Comparison of ENCODE assay signal across 18 cellular contexts in genomic region chr6:112227992-112228391, GRCh38. TPM values are rescaled to one million over a fixed set of nuclear protein-coding genes. Genes with fewer than 3 reads are reported as not detected.
A peak's percentile ranks its signal among the peaks of the same experiment; 100 is the strongest.
DNase-seq lines count a peak whose midpoint lies in the region; ATAC-seq, FAIRE-seq and TF ChIP-seq lines count a peak whose summit lies in the region.
"Had no signal": no experiment of that assay in that cellular context is flagged by ENCODE, and none has a peak within 500 bp of the region (broad histone marks: within the 10 kb centered on the region; RNA-seq: fewer than 3 reads in every experiment).

No MANE protein-coding gene starts in this region.

- in situ Hi-C loops in HepG2 (cut with HindIII; ENCODE audit: extremely low pct_ligation_motif_present, low pct_unique_long_range_greater_than_20kb) (no loop called here), gastrocnemius medialis (cut with MboI; ENCODE audit: low sequenced_read_pairs in 4 of 4) (no loop called here)

- H3K4me1 ChIP-seq in HepG2 (ENCODE audit: insufficient read depth, low read length) (no peaks in the 10 kb centered on the region), gastrocnemius medialis (peaks cover 2 to 26% of the 10 kb centered on the region in 2 donors)
- H3K4me1 ChIP-seq: BLaER1 had no signal

- TF ChIP-seq EP300 in HepG2 (IDR thresholded peaks at IDR 0.05; ENCODE audit: low read depth in 2 of 2, low read length in 2 of 2) (no peak), HepG2 (CRISPR knock-in tag; IDR thresholded peaks at IDR 0.05; ENCODE audit: borderline replicate concordance) (no peak)

- H3K9ac ChIP-seq in HepG2 (ENCODE audit: insufficient read depth, low read depth, low read length) = no peak overlapping the region
- H3K9ac ChIP-seq: BLaER1 had no signal

- peaks cover 28% of the 10 kb centered on the region for H3K4me1 Mint-ChIP-seq in chondrocyte (ENCODE audit: low read depth)
- H3K4me1 Mint-ChIP-seq: activated CD4-positive, alpha-beta T cell treated with anti-CD3 and anti-CD28 coated beads, Interleukin-2, amount 10 ng/mL, durations not matched to agents 7 days and 5 days had no signal

- WGBS in HepG2 (ENCODE audit: low lambda C conversion rate) = 0% methylated on average over 1 of the region's 1 CpG

- H3K27me3 Mint-ChIP-seq in chondrocyte (ENCODE audit: low read depth) = no peaks in the 10 kb centered on the region

- peak; percentile 53 for ATAC-seq in Right ventricle myocardium inferior
- ATAC-seq in HepG2 = no peak
- ATAC-seq in gastrocnemius medialis = no peak
- ATAC-seq in GM19452 (IDR thresholded peaks at IDR 0.05; ENCODE audit: unreplicated experiment) = no peak
- ATAC-seq in GM21367 (IDR thresholded peaks at IDR 0.05; ENCODE audit: unreplicated experiment) = no peak
- ATAC-seq: stimulated activated naive CD8-positive, alpha-beta T cell treated with anti-CD3 and anti-CD28 coated beads, Interleukin-15, Interleukin-2, amounts not matched to agents 100 U/mL and 50 U/mL, for 24 hours had no signal

- POLR2A ChIA-PET in HepG2 (lab: Yijun Ruan, JAX) = no interaction called here

- no peak for TF ChIP-seq RAD21 in HepG2 (CRISPR knock-in tag; IDR thresholded peaks at IDR 0.05)

- H3K79me2 ChIP-seq in HepG2 (ENCODE audit: insufficient read depth, low read length) = no peaks in the 10 kb centered on the region

- H2AFZ ChIP-seq in HepG2 (ENCODE audit: low read length) = no peak overlapping the region

- H3K27me3 ChIP-seq in HepG2 (ENCODE audit: control insufficient read depth in 1 of 2, insufficient read depth in 2 of 2, low read length in 2 of 2) (no peaks in the 10 kb centered on the region), gastrocnemius medialis (no peaks in the 10 kb centered on the region)
- H3K27me3 ChIP-seq: BLaER1, Peyer's patch had no signal

- peaks cover 2% of the 10 kb centered on the region for H3K36me3 Mint-ChIP-seq in chondrocyte (ENCODE audit: low read depth)

- no peak for FAIRE-seq in HepG2 (lab: Jason Lieb, UNC)
- FAIRE-seq: kidney had no signal

- H3K27ac ChIP-seq in HepG2 (ENCODE audit: extremely low read length, insufficient read depth, low read length) (no peak overlapping the region), gastrocnemius medialis (peak overlapping the region in 3 of 4 donors; percentile 44 to 53 (median 50))
- H3K27ac ChIP-seq: BLaER1 had no signal

- no peak for DNase-seq in Right ventricle myocardium inferior (ENCODE audit: missing footprints)
- no peak for DNase-seq in cardiac septum (ENCODE audit: low spot score)
- no peak for DNase-seq in HepG2 (ENCODE audit: low spot score)
- DNase-seq in gastrocnemius medialis = no peak
- no peak for DNase-seq in chondrocyte (ENCODE audit: low spot score)
- no peak for DNase-seq in AG08395 (ENCODE audit: low spot score)
- DNase-seq: activated CD4-positive, alpha-beta T cell treated with anti-CD3 and anti-CD28 coated beads, Interleukin-2, amount 10 ng/mL, durations not matched to agents 7 days and 5 days; activated gamma-delta T cell; Calu3; central memory CD4-positive, alpha-beta T cell; hippocampal formation; kidney; NCI-H1436 treated with DMSO at 0.1 percent for 48 hours; Peyer's patch; stimulated activated naive CD8-positive, alpha-beta T cell treated with anti-CD3 and anti-CD28 coated beads, Interleukin-15, Interleukin-2, amounts not matched to agents 100 U/mL and 50 U/mL, for 24 hours had no signal

- intact Hi-C loops in Right ventricle myocardium inferior (cut with DNase I) = no loop called here
- intact Hi-C loops in cardiac septum (cut with DNase I) = no loop called here
- intact Hi-C loops in HepG2 (cut with micrococcal nuclease; ENCODE audit: unreplicated experiment) = no loop called here
- intact Hi-C loops in gastrocnemius medialis (cut with DNase I; ENCODE audit: low total_unique reads) = no loop called here

- no peaks in the 10 kb centered on the region for H3K36me3 ChIP-seq in HepG2 (replicated peaks in 1 of 2; ENCODE audit: control insufficient read depth in 1 of 2, insufficient read depth in 2 of 2, low read length in 2 of 2)
- H3K36me3 ChIP-seq in gastrocnemius medialis = no peaks in the 10 kb centered on the region
- H3K36me3 ChIP-seq: BLaER1, Peyer's patch had no signal

- no peak for TF ChIP-seq POLR2A in HepG2 (IDR thresholded peaks at IDR 0.05; ENCODE audit: insufficient read depth in 1 of 2, low read depth in 2 of 2, low read length in 2 of 2)
- TF ChIP-seq POLR2A in gastrocnemius medialis (IDR thresholded peaks at IDR 0.05) = no peak

- no peak overlapping the region for H3K4me3 Mint-ChIP-seq in chondrocyte (ENCODE audit: unreplicated experiment)
- H3K4me3 Mint-ChIP-seq: activated CD4-positive, alpha-beta T cell treated with anti-CD3 and anti-CD28 coated beads, Interleukin-2, amount 10 ng/mL, durations not matched to agents 7 days and 5 days had no signal

- H3K9me3 Mint-ChIP-seq in chondrocyte (ENCODE audit: low read depth) = no peaks in the 10 kb centered on the region
- H3K9me3 Mint-ChIP-seq: activated CD4-positive, alpha-beta T cell treated with anti-CD3 and anti-CD28 coated beads, Interleukin-2, amount 10 ng/mL, durations not matched to agents 7 days and 5 days had no signal

- H4K20me1 ChIP-seq in HepG2 (ENCODE audit: insufficient read depth, low read length) = no peaks in the 10 kb centered on the region
- H4K20me1 ChIP-seq: BLaER1 had no signal

- no peak overlapping the region for H3K4me2 ChIP-seq in HepG2 (ENCODE audit: low read depth, low read length)
- H3K4me2 ChIP-seq: BLaER1 had no signal

- no peak for TF ChIP-seq CTCF in HepG2 (CRISPR knock-in tag; IDR thresholded peaks at IDR 0.05)
- TF ChIP-seq CTCF in gastrocnemius medialis (IDR thresholded peaks at IDR 0.05 in 4 of 5, conservative IDR thresholded peaks at IDR 0.05 in 1 of 5) = no peak
- no peak for TF ChIP-seq CTCF in chondrocyte (IDR thresholded peaks at IDR 0.05)

- H3K4me3 ChIP-seq in HepG2 (replicated peaks in 1 of 3; ENCODE audit: insufficient read depth in 1 of 3, low read depth in 2 of 3, low read length in 3 of 3) (no peak overlapping the region), gastrocnemius medialis (no peak overlapping the region)
- H3K4me3 ChIP-seq: BLaER1, Peyer's patch had no signal

- H3K9me3 ChIP-seq in HepG2 (ENCODE audit: low read length) (no peaks in the 10 kb centered on the region), gastrocnemius medialis (no peaks in the 10 kb centered on the region)
- H3K9me3 ChIP-seq: BLaER1, Peyer's patch had no signal

- BruUV-seq in HepG2 (replicated peaks; lab: Mats Ljungman, UMichigan) = no TSS peak

- no peak overlapping the region for H3K27ac Mint-ChIP-seq in chondrocyte (ENCODE audit: unreplicated experiment)
- H3K27ac Mint-ChIP-seq: activated CD4-positive, alpha-beta T cell treated with anti-CD3 and anti-CD28 coated beads, Interleukin-2, amount 10 ng/mL, durations not matched to agents 7 days and 5 days had no signal

- CTCF ChIA-PET in HepG2 (lab: Yijun Ruan, JAX; ENCODE audit: low intra/inter-chr PET ratio, low total read pairs) = no interaction called here

TF ChIP-seq in HepG2, 621 proteins besides CTCF, POLR2A, EP300 and RAD21 (continues in another document):
- TF ChIP-seq ZKSCAN8 (CRISPR knock-in tag; IDR thresholded peaks at IDR 0.05; ENCODE audit: borderline replicate concordance) = no peak
- TF ChIP-seq MAFK (conservative IDR thresholded peaks at IDR 0.05 in 1 of 2, IDR thresholded peaks at IDR 0.05 in 1 of 2; ENCODE audit: low read length in 2 of 2) = no peak
- TF ChIP-seq TBL1XR1 (IDR thresholded peaks at IDR 0.05; ENCODE audit: borderline replicate concordance, low read length, partially characterized antibody) = no peak
- no peak for TF ChIP-seq PAF1 (CRISPR knock-in tag; IDR thresholded peaks at IDR 0.05)
- peak; percentile 79; the same call in 1 of the 2 replicates for TF ChIP-seq CEBPB (IDR thresholded peaks at IDR 0.05; ENCODE audit: borderline replicate concordance, low read depth, low read length)

RNA-seq across cellular contexts. Expression of gene LAMA4, which starts 26.4 kb away (rescaled TPM):
- total RNA-seq in Right ventricle myocardium inferior (83.0 TPM), cardiac septum (93.9 TPM), HepG2 (2016; rRNA removed; fragmentation: Illumina TruSeq; extraction: Trizol) (not detected in 2 replicates), gastrocnemius medialis (10 to 100 TPM in 1 of 4 donors, 1 to 10 TPM in 3; 4.4 to 19.1 (median 7.4) TPM), chondrocyte (55.2 to 115 TPM (median 102 TPM) in 3 replicates)
- not detected in 2 replicates for total RNA-seq in HepG2 (2016; cell fraction: cytosol; rRNA removed; fragmentation: Illumina TruSeq; extraction: Trizol; ENCODE audit: low read depth)
- total RNA-seq in HepG2 (2016; cell fraction: insoluble cytoplasmic fraction; rRNA removed; fragmentation: Illumina TruSeq; extraction: Trizol) = not detected in 2 replicates
- total RNA-seq in HepG2 (2016; cell fraction: membrane; rRNA removed; fragmentation: Illumina TruSeq; extraction: Trizol) = not detected in 2 replicates
- total RNA-seq in HepG2 (2016; cell fraction: nucleus; rRNA removed; fragmentation: Illumina TruSeq; extraction: Trizol) = not detected in 2 replicates
- polyA plus RNA-seq in HepG2 (2011; rRNA removed) = not detected in 2 replicates
- not detected in 2 replicates for polyA plus RNA-seq in HepG2 (2011; cell fraction: cytosol; rRNA removed)
- polyA plus RNA-seq in HepG2 (2011; cell fraction: nucleus; rRNA removed) = not detected in 2 replicates
- polyA plus RNA-seq in HepG2 (2012) = 0.05 TPM in 1 of 2 replicates, not detected in the other
- not detected in 2 replicates for polyA plus RNA-seq in HepG2 (2016; cell fraction: cytosol; fragmentation: Illumina TruSeq; extraction: Trizol; ENCODE audit: low read depth)
- not detected in 2 replicates for polyA plus RNA-seq in HepG2 (2016; cell fraction: insoluble cytoplasmic fraction; fragmentation: Illumina TruSeq; extraction: Trizol; ENCODE audit: low read depth)
- polyA plus RNA-seq in HepG2 (2016; cell fraction: membrane; fragmentation: Illumina TruSeq; extraction: Trizol; ENCODE audit: low read depth) = not detected in 2 replicates
- polyA plus RNA-seq in HepG2 (2016; cell fraction: nucleus; fragmentation: Illumina TruSeq; extraction: Trizol; ENCODE audit: insufficient read depth, low read depth) = not detected in 2 replicates
- polyA minus RNA-seq in HepG2 (2011; rRNA and poly(A)+ RNA removed; ENCODE audit: low replicate concordance) = 0.30 TPM in 1 of 2 replicates, not detected in the other
- not detected in 2 replicates for polyA minus RNA-seq in HepG2 (2011; cell fraction: cytosol; rRNA and poly(A)+ RNA removed)
- not detected in 2 replicates for polyA minus RNA-seq in HepG2 (2011; cell fraction: nucleus; rRNA and poly(A)+ RNA removed)
- total RNA-seq: activated CD4-positive, alpha-beta T cell treated with anti-CD3 and anti-CD28 coated beads, Interleukin-2, amount 10 ng/mL, durations not matched to agents 7 days and 5 days had no signal
